1 cellular context compared by ENCODE assay signal in the genomic region with DNA sequence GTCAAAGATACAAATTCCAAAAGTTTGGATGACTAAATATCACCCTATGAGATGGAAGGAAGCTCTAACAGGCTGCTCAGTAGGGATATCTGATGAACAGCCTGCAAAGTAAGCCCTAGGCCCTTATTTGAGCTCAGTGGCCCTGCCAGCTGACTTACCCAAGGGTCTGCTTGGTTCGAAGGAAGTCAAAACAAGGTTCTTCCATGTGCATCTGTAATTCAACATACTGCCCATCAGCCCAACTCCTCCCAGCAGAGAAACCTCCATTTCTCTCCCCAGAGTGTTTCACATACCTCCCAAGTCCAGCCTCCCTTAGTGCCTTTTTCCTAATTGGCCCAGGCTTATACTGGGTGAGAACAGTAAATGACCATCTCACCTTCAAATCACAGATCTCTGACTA.
TF ChIP-seq lines count a peak whose summit lies in the region.

No MANE protein-coding gene starts in this region.

TF ChIP-seq in GM12878, 131 proteins besides CTCF, POLR2A, EP300 and RAD21 (continued from another document):
- TF ChIP-seq PML (IDR thresholded peaks at IDR 0.05; ENCODE audit: low read length) (no peak), POLR2AphosphoS5 (IDR thresholded peaks at IDR 0.05; ENCODE audit: low read length) (peak; percentile 57; the same call in 1 of the 2 replicates)
